8 cellular contexts compared by ENCODE assay signal in the genomic region with DNA sequence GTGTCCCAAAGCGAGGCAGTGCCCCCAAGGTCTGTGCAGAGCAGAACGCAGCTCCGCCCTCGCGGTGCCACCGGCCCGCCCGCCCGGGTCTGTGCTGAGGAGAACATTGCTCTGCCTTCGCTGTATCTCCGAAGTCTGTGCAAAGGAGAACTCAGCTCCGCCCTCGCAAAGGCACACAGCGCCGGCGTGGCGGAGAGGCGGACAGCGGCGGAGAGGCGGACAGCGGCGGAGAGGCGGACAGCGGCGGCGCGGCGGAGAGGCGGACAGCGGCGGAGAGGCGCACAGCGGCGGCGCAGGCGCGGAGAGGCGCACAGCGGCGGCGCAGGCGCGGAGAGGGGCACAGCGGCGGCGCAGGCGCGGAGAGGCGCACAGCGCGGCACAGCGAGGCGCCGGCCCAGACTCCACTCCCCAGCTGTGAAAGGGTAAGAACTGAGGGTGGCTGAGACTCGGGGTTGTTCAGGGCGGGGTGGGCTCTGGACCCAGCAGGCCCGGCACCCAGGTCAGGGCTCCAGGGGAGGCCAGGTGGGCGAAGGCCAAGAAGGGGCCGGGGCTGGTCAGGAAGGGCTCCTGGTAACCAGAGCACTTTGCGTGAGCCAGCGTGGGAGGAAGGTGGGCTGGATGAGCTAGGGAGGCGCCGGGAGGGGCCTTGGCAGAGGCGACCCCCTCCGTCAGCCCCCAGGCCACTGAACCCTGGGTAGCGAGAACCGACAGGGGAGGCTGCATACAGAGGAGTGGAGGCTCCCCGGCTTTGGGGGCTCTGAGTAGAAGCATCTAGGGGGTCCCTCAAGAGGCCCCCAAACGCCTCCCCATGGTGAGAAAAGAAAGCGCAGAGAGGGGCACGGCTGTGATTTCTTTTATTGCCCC. TPM values are rescaled to one million over a fixed set of nuclear protein-coding genes. Genes with fewer than 3 reads are reported as not detected.
DNase-seq lines count a peak whose midpoint lies in the region; ATAC-seq and TF ChIP-seq lines count a peak whose summit lies in the region.
"Not testable (repeated sequence)": the region's sequence is repeated elsewhere in the genome, so short reads cannot be mapped to it uniquely, and the experiment has no call there.

No MANE protein-coding gene starts in this region.

- TF ChIP-seq POLR2A in upper lobe of left lung (IDR thresholded peaks at IDR 0.05) = peak in 2 of 4 donors; percentile 62 to 77

- peak overlapping the region; percentile 91 for H3K4me3 Mint-ChIP-seq in activated B cell treated with CpG ODN at 0.5 μM for 24 hours
- peak overlapping the region; percentile 89 for H3K4me3 Mint-ChIP-seq in MCF 10A (ENCODE audit: unreplicated experiment)

- BruUV-seq in MCF 10A (replicated peaks; lab: Mats Ljungman, UMichigan) = TSS peak; percentile 26

- H3K4me1 ChIP-seq in iPS-18a (ENCODE audit: control insufficient read depth, low read depth, low read length); upper lobe of left lung: not testable (repeated sequence)

- H3K27ac Mint-ChIP-seq in activated B cell treated with CpG ODN at 0.5 μM for 24 hours = peak overlapping the region; percentile 86
- peak overlapping the region; percentile 77 for H3K27ac Mint-ChIP-seq in MCF 10A (ENCODE audit: low read depth, unreplicated experiment)

- H3K4me1 Mint-ChIP-seq in activated B cell treated with CpG ODN at 0.5 μM for 24 hours (peaks cover 37% of the 10 kb centered on the region), MCF 10A (ENCODE audit: insufficient read depth, unreplicated experiment) (peaks cover 11% of the 10 kb centered on the region)

- peaks cover 18% of the 10 kb centered on the region for H3K36me3 Mint-ChIP-seq in activated B cell treated with CpG ODN at 0.5 μM for 24 hours (ENCODE audit: low read depth)
- peaks cover 12% of the 10 kb centered on the region for H3K36me3 Mint-ChIP-seq in MCF 10A (ENCODE audit: insufficient read depth, unreplicated experiment)

- H3K9me3 ChIP-seq in iPS-18a (ENCODE audit: control insufficient read depth, low read depth, low read length); upper lobe of left lung: not testable (repeated sequence)

- H3K36me3 ChIP-seq in iPS-18a (ENCODE audit: control insufficient read depth, low read depth, low read length); upper lobe of left lung: not testable (repeated sequence)

- H3K9me3 Mint-ChIP-seq in activated B cell treated with CpG ODN at 0.5 μM for 24 hours; MCF 10A (ENCODE audit: unreplicated experiment): not testable (repeated sequence)

- intact Hi-C loops in activated B cell treated with CpG ODN at 0.5 μM for 24 hours (cut with micrococcal nuclease) = loop anchor here (1.0 to 5.0 kb wide), 6 partner anchors 90 to 316 kb away; a partner anchor contains a TSS
- intact Hi-C loops in MCF 10A (cut with micrococcal nuclease) = loop anchor here (2.0 kb wide), 1 partner anchor 89 kb away; no protein-coding TSS in a partner anchor

- TF ChIP-seq EP300 in upper lobe of left lung (IDR thresholded peaks at IDR 0.05) = not testable (repeated sequence)

- H3K27me3 ChIP-seq in iPS-18a (ENCODE audit: control insufficient read depth, insufficient read depth, low read length); upper lobe of left lung: not testable (repeated sequence)

- CTCF ChIA-PET in activated B cell treated with CpG ODN at 0.5 μM for 24 hours (lab: Charles Lee); MCF 10A (lab: Yijun Ruan, JAX): not testable (repeated sequence)

- WGBS in upper lobe of left lung, 2 donors = 0% methylated on average over 10 to 43 of the region's 72 CpGs

- ATAC-seq in HG02970 (IDR thresholded peaks at IDR 0.05; ENCODE audit: low FRiP score, unreplicated experiment) (peak; percentile 72), activated B cell treated with CpG ODN at 0.5 μM for 24 hours (ENCODE audit: low read depth) (peak; percentile 97), upper lobe of left lung (ENCODE audit: low FRiP score in 2 of 2) (peak; percentile 78 to 100)

- H3K4me3 ChIP-seq in iPS-18a (ENCODE audit: low read length) (peak overlapping the region; percentile 70), retinal pigment epithelial cell (ENCODE audit: low read length) (peak overlapping the region; percentile 67), upper lobe of left lung (peak overlapping the region; percentile 66 to 96 (median 82))

- DNase-seq in NCI-H2227 (lab: John Stamatoyannopoulos, UW; ENCODE audit: unreplicated experiment) (peak; percentile 55), activated B cell treated with CpG ODN at 0.5 μM for 24 hours (peak; percentile 88), MCF 10A (ENCODE audit: unreplicated experiment) (peak; percentile 50), upper lobe of left lung (peak; percentile 58 to 97)
- not testable (repeated sequence) for DNase-seq in retinal pigment epithelial cell (ENCODE audit: low read depth)

- peak overlapping the region; percentile 28 for H3K9ac ChIP-seq in iPS-18a (ENCODE audit: low read length)

- POLR2A ChIA-PET in activated B cell treated with CpG ODN at 0.5 μM for 24 hours (lab: Charles Lee) = interaction anchor here (0.9 kb wide), 1 partner anchor 103 kb away, joined by 3 read pairs; no protein-coding TSS in a partner anchor
- POLR2A ChIA-PET in MCF 10A (lab: Yijun Ruan, JAX) = interaction anchor here (0.7 to 1.2 kb wide), 4 partner anchors 20 to 375 kb away, joined by 3 to 5 read pairs (median 3); no protein-coding TSS in a partner anchor

- not testable (repeated sequence) for H3K27ac ChIP-seq in iPS-18a (ENCODE audit: low read length)
- H3K27ac ChIP-seq in upper lobe of left lung = peak overlapping the region; percentile 84 to 90 (median 87)

- TF ChIP-seq CTCF in GM12873 (IDR thresholded peaks at IDR 0.05; ENCODE audit: insufficient read depth, low read depth, low read length, missing control alignments) = peak; percentile 21
- TF ChIP-seq CTCF in activated B cell treated with CpG ODN at 0.5 μM for 24 hours (IDR thresholded peaks at IDR 0.05) = not testable (repeated sequence)
- TF ChIP-seq CTCF in MCF 10A (IDR thresholded peaks at IDR 0.05; ENCODE audit: unreplicated experiment) = peak; percentile 30
- TF ChIP-seq CTCF in retinal pigment epithelial cell (conservative IDR thresholded peaks at IDR 0.05; ENCODE audit: low read depth, low read length) = peak; percentile 46
- peak in 3 of 6 experiments; percentile 8 to 38 (median 20) for TF ChIP-seq CTCF in upper lobe of left lung (IDR thresholded peaks at IDR 0.05)

- H3K27me3 Mint-ChIP-seq in activated B cell treated with CpG ODN at 0.5 μM for 24 hours; MCF 10A (ENCODE audit: insufficient read depth, unreplicated experiment): not testable (repeated sequence)

RNA-seq across cellular contexts. Expression of a gene that starts 53.4 kb away (rescaled TPM):
- total RNA-seq in activated B cell treated with CpG ODN at 0.5 μM for 24 hours = not detected in 2 replicates
- total RNA-seq in MCF 10A (2022) = not detected in 2 replicates
- total RNA-seq in upper lobe of left lung = not detected
